ENCODE assay signal across 1 cellular context in the genomic region with DNA sequence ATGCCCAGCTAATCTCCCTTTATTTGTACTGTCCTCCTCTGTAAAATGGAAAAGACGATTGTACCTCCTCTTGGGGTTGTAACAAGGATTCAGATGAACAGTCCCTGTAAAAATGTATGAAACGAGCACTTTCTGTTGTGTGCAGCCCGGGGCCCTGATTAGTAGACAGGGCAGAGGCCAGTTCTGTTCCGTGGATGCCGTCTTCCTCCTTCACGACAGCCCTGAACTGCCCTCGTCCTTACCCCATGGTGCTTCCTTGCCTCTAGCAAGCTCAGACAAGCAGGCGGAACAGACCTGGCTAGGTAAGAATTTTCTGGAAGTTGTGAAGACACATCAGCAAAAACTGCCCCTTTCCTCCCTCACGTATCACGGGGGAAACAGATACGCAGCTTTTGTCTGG.
TF ChIP-seq lines count a peak whose summit lies in the region.

No MANE protein-coding gene starts in this region.

TF ChIP-seq in GM23338, 12 proteins besides CTCF, POLR2A, EP300 and RAD21 (continued from another document):
- TF ChIP-seq, protein P1, sequence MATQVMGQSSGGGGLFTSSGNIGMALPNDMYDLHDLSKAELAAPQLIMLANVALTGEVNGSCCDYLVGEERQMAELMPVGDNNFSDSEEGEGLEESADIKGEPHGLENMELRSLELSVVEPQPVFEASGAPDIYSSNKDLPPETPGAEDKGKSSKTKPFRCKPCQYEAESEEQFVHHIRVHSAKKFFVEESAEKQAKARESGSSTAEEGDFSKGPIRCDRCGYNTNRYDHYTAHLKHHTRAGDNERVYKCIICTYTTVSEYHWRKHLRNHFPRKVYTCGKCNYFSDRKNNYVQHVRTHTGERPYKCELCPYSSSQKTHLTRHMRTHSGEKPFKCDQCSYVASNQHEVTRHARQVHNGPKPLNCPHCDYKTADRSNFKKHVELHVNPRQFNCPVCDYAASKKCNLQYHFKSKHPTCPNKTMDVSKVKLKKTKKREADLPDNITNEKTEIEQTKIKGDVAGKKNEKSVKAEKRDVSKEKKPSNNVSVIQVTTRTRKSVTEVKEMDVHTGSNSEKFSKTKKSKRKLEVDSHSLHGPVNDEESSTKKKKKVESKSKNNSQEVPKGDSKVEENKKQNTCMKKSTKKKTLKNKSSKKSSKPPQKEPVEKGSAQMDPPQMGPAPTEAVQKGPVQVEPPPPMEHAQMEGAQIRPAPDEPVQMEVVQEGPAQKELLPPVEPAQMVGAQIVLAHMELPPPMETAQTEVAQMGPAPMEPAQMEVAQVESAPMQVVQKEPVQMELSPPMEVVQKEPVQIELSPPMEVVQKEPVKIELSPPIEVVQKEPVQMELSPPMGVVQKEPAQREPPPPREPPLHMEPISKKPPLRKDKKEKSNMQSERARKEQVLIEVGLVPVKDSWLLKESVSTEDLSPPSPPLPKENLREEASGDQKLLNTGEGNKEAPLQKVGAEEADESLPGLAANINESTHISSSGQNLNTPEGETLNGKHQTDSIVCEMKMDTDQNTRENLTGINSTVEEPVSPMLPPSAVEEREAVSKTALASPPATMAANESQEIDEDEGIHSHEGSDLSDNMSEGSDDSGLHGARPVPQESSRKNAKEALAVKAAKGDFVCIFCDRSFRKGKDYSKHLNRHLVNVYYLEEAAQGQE (IDR thresholded peaks at IDR 0.05; ENCODE audit: unreplicated experiment): no peak
- TF ChIP-seq JUNB (IDR thresholded peaks at IDR 0.05; ENCODE audit: unreplicated experiment) (no peak), EZH2phosphoT487 (IDR thresholded peaks at IDR 0.05; ENCODE audit: unreplicated experiment) (no peak), NANOG (IDR thresholded peaks at IDR 0.05; ENCODE audit: borderline replicate concordance) (no peak), EZH2 (IDR thresholded peaks at IDR 0.05; ENCODE audit: low read depth, unreplicated experiment) (no peak), STAT1 (IDR thresholded peaks at IDR 0.05; ENCODE audit: unreplicated experiment) (no peak), CREB1 (CRISPR knock-in tag; IDR thresholded peaks at IDR 0.05; ENCODE audit: low read depth) (no peak), POLR2AphosphoS5 (IDR thresholded peaks at IDR 0.05; ENCODE audit: low read depth) (no peak)
- TF ChIP-seq, protein P2, sequence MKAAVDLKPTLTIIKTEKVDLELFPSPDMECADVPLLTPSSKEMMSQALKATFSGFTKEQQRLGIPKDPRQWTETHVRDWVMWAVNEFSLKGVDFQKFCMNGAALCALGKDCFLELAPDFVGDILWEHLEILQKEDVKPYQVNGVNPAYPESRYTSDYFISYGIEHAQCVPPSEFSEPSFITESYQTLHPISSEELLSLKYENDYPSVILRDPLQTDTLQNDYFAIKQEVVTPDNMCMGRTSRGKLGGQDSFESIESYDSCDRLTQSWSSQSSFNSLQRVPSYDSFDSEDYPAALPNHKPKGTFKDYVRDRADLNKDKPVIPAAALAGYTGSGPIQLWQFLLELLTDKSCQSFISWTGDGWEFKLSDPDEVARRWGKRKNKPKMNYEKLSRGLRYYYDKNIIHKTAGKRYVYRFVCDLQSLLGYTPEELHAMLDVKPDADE (IDR thresholded peaks at IDR 0.05): no peak
- TF ChIP-seq, protein P3, sequence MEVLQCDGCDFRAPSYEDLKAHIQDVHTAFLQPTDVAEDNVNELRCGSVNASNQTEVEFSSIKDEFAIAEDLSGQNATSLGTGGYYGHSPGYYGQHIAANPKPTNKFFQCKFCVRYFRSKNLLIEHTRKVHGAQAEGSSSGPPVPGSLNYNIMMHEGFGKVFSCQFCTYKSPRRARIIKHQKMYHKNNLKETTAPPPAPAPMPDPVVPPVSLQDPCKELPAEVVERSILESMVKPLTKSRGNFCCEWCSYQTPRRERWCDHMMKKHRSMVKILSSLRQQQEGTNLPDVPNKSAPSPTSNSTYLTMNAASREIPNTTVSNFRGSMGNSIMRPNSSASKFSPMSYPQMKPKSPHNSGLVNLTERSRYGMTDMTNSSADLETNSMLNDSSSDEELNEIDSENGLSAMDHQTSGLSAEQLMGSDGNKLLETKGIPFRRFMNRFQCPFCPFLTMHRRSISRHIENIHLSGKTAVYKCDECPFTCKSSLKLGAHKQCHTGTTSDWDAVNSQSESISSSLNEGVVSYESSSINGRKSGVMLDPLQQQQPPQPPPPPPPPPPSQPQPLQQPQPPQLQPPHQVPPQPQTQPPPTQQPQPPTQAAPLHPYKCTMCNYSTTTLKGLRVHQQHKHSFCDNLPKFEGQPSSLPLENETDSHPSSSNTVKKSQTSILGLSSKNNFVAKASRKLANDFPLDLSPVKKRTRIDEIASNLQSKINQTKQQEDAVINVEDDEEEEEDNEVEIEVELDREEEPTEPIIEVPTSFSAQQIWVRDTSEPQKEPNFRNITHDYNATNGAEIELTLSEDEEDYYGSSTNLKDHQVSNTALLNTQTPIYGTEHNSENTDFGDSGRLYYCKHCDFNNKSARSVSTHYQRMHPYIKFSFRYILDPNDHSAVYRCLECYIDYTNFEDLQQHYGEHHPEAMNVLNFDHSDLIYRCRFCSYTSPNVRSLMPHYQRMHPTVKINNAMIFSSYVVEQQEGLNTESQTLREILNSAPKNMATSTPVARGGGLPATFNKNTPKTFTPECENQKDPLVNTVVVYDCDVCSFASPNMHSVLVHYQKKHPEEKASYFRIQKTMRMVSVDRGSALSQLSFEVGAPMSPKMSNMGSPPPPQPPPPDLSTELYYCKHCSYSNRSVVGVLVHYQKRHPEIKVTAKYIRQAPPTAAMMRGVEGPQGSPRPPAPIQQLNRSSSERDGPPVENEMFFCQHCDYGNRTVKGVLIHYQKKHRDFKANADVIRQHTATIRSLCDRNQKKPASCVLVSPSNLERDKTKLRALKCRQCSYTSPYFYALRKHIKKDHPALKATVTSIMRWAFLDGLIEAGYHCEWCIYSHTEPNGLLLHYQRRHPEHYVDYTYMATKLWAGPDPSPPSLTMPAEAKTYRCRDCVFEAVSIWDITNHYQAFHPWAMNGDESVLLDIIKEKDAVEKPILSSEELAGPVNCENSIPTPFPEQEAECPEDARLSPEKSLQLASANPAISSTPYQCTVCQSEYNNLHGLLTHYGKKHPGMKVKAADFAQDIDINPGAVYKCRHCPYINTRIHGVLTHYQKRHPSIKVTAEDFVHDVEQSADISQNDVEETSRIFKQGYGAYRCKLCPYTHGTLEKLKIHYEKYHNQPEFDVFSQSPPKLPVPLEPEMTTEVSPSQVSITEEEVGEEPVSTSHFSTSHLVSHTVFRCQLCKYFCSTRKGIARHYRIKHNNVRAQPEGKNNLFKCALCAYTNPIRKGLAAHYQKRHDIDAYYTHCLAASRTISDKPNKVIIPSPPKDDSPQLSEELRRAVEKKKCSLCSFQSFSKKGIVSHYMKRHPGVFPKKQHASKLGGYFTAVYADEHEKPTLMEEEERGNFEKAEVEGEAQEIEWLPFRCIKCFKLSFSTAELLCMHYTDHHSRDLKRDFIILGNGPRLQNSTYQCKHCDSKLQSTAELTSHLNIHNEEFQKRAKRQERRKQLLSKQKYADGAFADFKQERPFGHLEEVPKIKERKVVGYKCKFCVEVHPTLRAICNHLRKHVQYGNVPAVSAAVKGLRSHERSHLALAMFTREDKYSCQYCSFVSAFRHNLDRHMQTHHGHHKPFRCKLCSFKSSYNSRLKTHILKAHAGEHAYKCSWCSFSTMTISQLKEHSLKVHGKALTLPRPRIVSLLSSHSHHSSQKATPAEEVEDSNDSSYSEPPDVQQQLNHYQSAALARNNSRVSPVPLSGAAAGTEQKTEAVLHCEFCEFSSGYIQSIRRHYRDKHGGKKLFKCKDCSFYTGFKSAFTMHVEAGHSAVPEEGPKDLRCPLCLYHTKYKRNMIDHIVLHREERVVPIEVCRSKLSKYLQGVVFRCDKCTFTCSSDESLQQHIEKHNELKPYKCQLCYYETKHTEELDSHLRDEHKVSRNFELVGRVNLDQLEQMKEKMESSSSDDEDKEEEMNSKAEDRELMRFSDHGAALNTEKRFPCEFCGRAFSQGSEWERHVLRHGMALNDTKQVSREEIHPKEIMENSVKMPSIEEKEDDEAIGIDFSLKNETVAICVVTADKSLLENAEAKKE (CRISPR knock-in tag; IDR thresholded peaks at IDR 0.05): no peak
TF ChIP-seq in GM23338: peak in this region for 0.
